Comparison of ENCODE assay signal across 9 cellular contexts in genomic region chr18:76490701-76491171, GRCh38. TPM values are rescaled to one million over a fixed set of nuclear protein-coding genes. Genes with fewer than 3 reads are reported as not detected.
A peak's percentile ranks its signal among the peaks of the same experiment; 100 is the strongest.
DNase-seq lines count a peak whose midpoint lies in the region; ATAC-seq, FAIRE-seq and TF ChIP-seq lines count a peak whose summit lies in the region.
"Had no signal": no experiment of that assay in that cellular context is flagged by ENCODE, and none has a peak within 500 bp of the region (broad histone marks: within the 10 kb centered on the region; RNA-seq: fewer than 3 reads in every experiment).

No MANE protein-coding gene starts in this region.

- H3K4me3 ChIP-seq in OCI-LY7 (ENCODE audit: low read depth, low read length, poor library complexity, severe bottlenecking), result peak overlapping the region; percentile 67
- H3K4me3 ChIP-seq in astrocyte (ENCODE audit: insufficient read depth, low read depth, low read length), result peak overlapping the region; percentile 73
- peak overlapping the region; percentile 71 for H3K4me3 ChIP-seq in iPS-15b (ENCODE audit: low read depth, low read length)
- peak overlapping the region; percentile 71 to 74 for H3K4me3 ChIP-seq in small intestine (ENCODE audit: low read depth in 1 of 2, low read length in 2 of 2)

- peak overlapping the region; percentile 95 for H3K27ac Mint-ChIP-seq in astrocyte (ENCODE audit: unreplicated experiment)

- H3K27me3 ChIP-seq in astrocyte (ENCODE audit: insufficient read depth, low read length), result no peaks in the 10 kb centered on the region
- H3K27me3 ChIP-seq in iPS-15b (ENCODE audit: control insufficient read depth, insufficient read depth, low read length), result peaks cover 38% of the 10 kb centered on the region
- H3K27me3 ChIP-seq in small intestine (ENCODE audit: control insufficient read depth in 2 of 2, insufficient read depth in 2 of 2, low read length in 2 of 2), result no peaks in the 10 kb centered on the region

- peak overlapping the region; percentile 97 for H3K4me3 Mint-ChIP-seq in astrocyte (ENCODE audit: unreplicated experiment)

- TF ChIP-seq CTCF in OCI-LY7 (conservative IDR thresholded peaks at IDR 0.05; ENCODE audit: low read length) (no peak), astrocyte (IDR thresholded peaks at IDR 0.05; ENCODE audit: insufficient read depth, low read depth, low read length) (no peak)

- 0 to 1% (median 1%) methylated on average over 23 to 32 of the region's 32 CpGs for WGBS in small intestine, 3 donors

- DNase-seq in NCI-H2196 treated with DMSO at 0.1 percent for 48 hours (lab: John Stamatoyannopoulos, UW; ENCODE audit: unreplicated experiment) (peak; percentile 13), NCI-H2196 (lab: John Stamatoyannopoulos, UW; ENCODE audit: unreplicated experiment) (no peak), OCI-LY7 (ENCODE audit: low spot score) (no peak), astrocyte (ENCODE audit: low read depth) (peak; percentile 10), small intestine (peak; percentile 72)
- DNase-seq: DND-41 had no signal

- no TSS peak for BruUV-seq in OCI-LY7 (replicated peaks; lab: Mats Ljungman, UMichigan)

- H3K9me3 ChIP-seq in OCI-LY7 (ENCODE audit: low read length) (no peaks in the 10 kb centered on the region), astrocyte (ENCODE audit: insufficient read depth, low read depth, low read length) (no peaks in the 10 kb centered on the region), iPS-15b (ENCODE audit: control insufficient read depth, insufficient read depth, low read length) (no peaks in the 10 kb centered on the region), small intestine (ENCODE audit: control insufficient read depth, low read depth) (no peaks in the 10 kb centered on the region)

- no peak overlapping the region for H2AFZ ChIP-seq in OCI-LY7 (ENCODE audit: low read length)
- H2AFZ ChIP-seq in astrocyte (ENCODE audit: low read depth, low read length), result peak overlapping the region; percentile 8

- H3K9me3 Mint-ChIP-seq in astrocyte (ENCODE audit: unreplicated experiment), result no peaks in the 10 kb centered on the region

- no peak for FAIRE-seq in astrocyte (lab: Jason Lieb, UNC)
- FAIRE-seq in small intestine (lab: Jason Lieb, UNC), result no peak

- H3K9ac ChIP-seq in astrocyte (ENCODE audit: low read length) (peak overlapping the region; percentile 92), iPS-15b (ENCODE audit: low read depth, low read length) (no peak overlapping the region)

- ATAC-seq in GM21447 (IDR thresholded peaks at IDR 0.05; ENCODE audit: unreplicated experiment), result no peak
- no peak for ATAC-seq in HG03039 (IDR thresholded peaks at IDR 0.05; ENCODE audit: unreplicated experiment)

- CTCF ChIA-PET in OCI-LY7 (lab: Charles Lee; ENCODE audit: unreplicated experiment), result no interaction called here

- H3K79me2 ChIP-seq in OCI-LY7 (ENCODE audit: insufficient read depth, low read depth, low read length) (peaks cover 78% of the 10 kb centered on the region), astrocyte (ENCODE audit: insufficient read depth, low read length) (peaks cover 61% of the 10 kb centered on the region)

- H3K4me1 ChIP-seq in OCI-LY7 (ENCODE audit: insufficient read depth, low read length, poor library complexity, severe bottlenecking) (peaks cover 48% of the 10 kb centered on the region), astrocyte (ENCODE audit: insufficient read depth, low read length) (peaks cover 18% of the 10 kb centered on the region), iPS-15b (ENCODE audit: control insufficient read depth, insufficient read depth, low read length) (peaks cover 12% of the 10 kb centered on the region), small intestine (ENCODE audit: control insufficient read depth in 2 of 2, insufficient read depth in 1 of 2, low read depth in 1 of 2, low read length in 1 of 2) (peaks cover 0 to 2% of the 10 kb centered on the region in 2 donors)

- no peaks in the 10 kb centered on the region for H3K27me3 Mint-ChIP-seq in astrocyte (ENCODE audit: low read depth, unreplicated experiment)

- intact Hi-C loops in OCI-LY7 (cut with micrococcal nuclease; ENCODE audit: unreplicated experiment), result loop anchor here (10.0 kb wide), 3 partner anchors 474 to 1276 kb away; partner anchors contain the start of gene TSHZ1

- peaks cover 37% of the 10 kb centered on the region for H3K4me1 Mint-ChIP-seq in astrocyte (ENCODE audit: low read depth, unreplicated experiment)

- H4K20me1 ChIP-seq in OCI-LY7 (ENCODE audit: insufficient read depth, low read length) (peaks cover 25% of the 10 kb centered on the region; the same call in 1 of the 2 replicates), astrocyte (ENCODE audit: insufficient read depth, low read length) (peaks cover 43% of the 10 kb centered on the region)

- POLR2A ChIA-PET in OCI-LY7 (lab: Charles Lee), result no interaction called here

- no peaks in the 10 kb centered on the region for H3K36me3 Mint-ChIP-seq in astrocyte (ENCODE audit: low read depth, unreplicated experiment)

- no peaks in the 10 kb centered on the region for H3K9me2 ChIP-seq in OCI-LY7 (ENCODE audit: insufficient read depth, low read length)

- H3K36me3 ChIP-seq in OCI-LY7 (ENCODE audit: insufficient read depth, low read length) (no peaks in the 10 kb centered on the region; the same call in 1 of the 2 replicates), astrocyte (ENCODE audit: insufficient read depth, low read length) (no peaks in the 10 kb centered on the region), iPS-15b (ENCODE audit: control insufficient read depth, insufficient read depth, low read length) (no peaks in the 10 kb centered on the region), small intestine (ENCODE audit: control insufficient read depth in 2 of 2, insufficient read depth in 2 of 2, low read length in 2 of 2) (no peaks in the 10 kb centered on the region)

- H3K27ac ChIP-seq in OCI-LY7 (ENCODE audit: low read depth, low read length, poor library complexity, severe bottlenecking), result no peak overlapping the region
- H3K27ac ChIP-seq in astrocyte (ENCODE audit: low read depth, low read length), result peak overlapping the region; percentile 70
- peak overlapping the region; percentile 58 to 84 for H3K27ac ChIP-seq in small intestine (ENCODE audit: low read depth in 1 of 2, low read length in 1 of 2)

- H3K4me2 ChIP-seq in OCI-LY7 (ENCODE audit: low read length), result peak overlapping the region; percentile 81
- H3K4me2 ChIP-seq in astrocyte (ENCODE audit: low read length), result peak overlapping the region; percentile 96

RNA-seq across cellular contexts. Expression of gene ZNF516, which starts 4.3 kb away (rescaled TPM):
- total RNA-seq in OCI-LY7 (2014; rRNA removed; shearing (Covaris generic)), result 14.3 and 16.2 TPM in 2 replicates
- total RNA-seq in OCI-LY7 (2022), result 32.3 and 38.2 TPM in 2 replicates
- 55.9 and 59.8 TPM in 2 replicates for total RNA-seq in astrocyte
- polyA plus RNA-seq in small intestine, result 1 to 10 TPM; 4.6 to 6.9 (median 6.1) TPM

Comparison
In these comparisons a context has a peak if more than half of its experiments do, and no peak if none do; other contexts are left out.
1. DNase-seq: peak in NCI-H2196 treated with DMSO at 0.1 percent for 48 hours (single experiment), astrocyte (single experiment) and small intestine (single experiment); none in NCI-H2196 (single experiment) and OCI-LY7 (single experiment).
2. Peak in every context shown above with its lines, with median percentiles within 50 percentile points of each other: H3K4me3 ChIP-seq.